In genomic region chr2:64641585-64641984, GRCh38 we compare ENCODE assay signal across 1 cellular context.
TF ChIP-seq lines count a peak whose summit lies in the region.

No MANE protein-coding gene starts in this region.

TF ChIP-seq in K562, 482 proteins besides CTCF, POLR2A, EP300 and RAD21 (continued from another document and continues in another):
- no peak for TF ChIP-seq BHLHE40 (IDR thresholded peaks at IDR 0.05; ENCODE audit: low read length)
- TF ChIP-seq CUX1 (CRISPR knock-in tag; IDR thresholded peaks at IDR 0.05), result no peak
- TF ChIP-seq CHCHD3 (CRISPR knock-in tag; IDR thresholded peaks at IDR 0.05), result no peak
- TF ChIP-seq THRA (IDR thresholded peaks at IDR 0.05), result no peak
- no peak for TF ChIP-seq RFX5 (IDR thresholded peaks at IDR 0.05; ENCODE audit: low read depth, low read length)
- no peak for TF ChIP-seq ZNF57 (CRISPR knock-in tag; IDR thresholded peaks at IDR 0.05)
- no peak for TF ChIP-seq NR4A1 (CRISPR knock-in tag; IDR thresholded peaks at IDR 0.05)
- no peak for TF ChIP-seq NR4A1 (tag; IDR thresholded peaks at IDR 0.05)
- TF ChIP-seq ZNF384 (IDR thresholded peaks at IDR 0.05; ENCODE audit: low read depth, low read length), result no peak
- TF ChIP-seq ZNF197 (CRISPR knock-in tag; IDR thresholded peaks at IDR 0.05; ENCODE audit: low read depth), result no peak
- TF ChIP-seq ELF1 (tag; IDR thresholded peaks at IDR 0.05), result no peak
- TF ChIP-seq CBX2 (IDR thresholded peaks at IDR 0.05; ENCODE audit: insufficient read depth, low read length, poor library complexity, severe bottlenecking), result no peak
- no peak for TF ChIP-seq HOXB6 (CRISPR knock-in tag; IDR thresholded peaks at IDR 0.05; ENCODE audit: borderline replicate concordance)
- TF ChIP-seq STAT5A (IDR thresholded peaks at IDR 0.05; ENCODE audit: borderline replicate concordance, low read length), result no peak
- TF ChIP-seq CXXC5 (CRISPR knock-in tag; IDR thresholded peaks at IDR 0.05), result peak; percentile 47; the same call in 1 of the 2 replicates
- TF ChIP-seq MEIS2 (IDR thresholded peaks at IDR 0.05; ENCODE audit: partially characterized antibody), result peak; percentile 30
- no peak for TF ChIP-seq ZFP1 (CRISPR knock-in tag; IDR thresholded peaks at IDR 0.05)
- peak in 1 of 2 experiments; percentile 38; a peak in 1 of 4 replicates for TF ChIP-seq RCOR1 (IDR thresholded peaks at IDR 0.05; ENCODE audit: borderline replicate concordance in 1 of 2, low read depth in 2 of 2, low read length in 2 of 2)
- TF ChIP-seq NCOA1 (IDR thresholded peaks at IDR 0.05; ENCODE audit: low read depth), result no peak
- no peak for TF ChIP-seq CC2D1A (IDR thresholded peaks at IDR 0.05)
- TF ChIP-seq MAFK (IDR thresholded peaks at IDR 0.05; ENCODE audit: low read length), result no peak
- no peak for TF ChIP-seq ZNF740 (CRISPR knock-in tag; IDR thresholded peaks at IDR 0.05)
- no peak for TF ChIP-seq ZNF740 (tag; IDR thresholded peaks at IDR 0.05)
- TF ChIP-seq KLF1 (tag; IDR thresholded peaks at IDR 0.05), result no peak
- TF ChIP-seq CBFA2T3 (IDR thresholded peaks at IDR 0.05), result peak; percentile 51
- no peak for TF ChIP-seq ATF1 (CRISPR knock-in tag; IDR thresholded peaks at IDR 0.05)
- TF ChIP-seq ATF1 (tag; IDR thresholded peaks at IDR 0.05), result no peak
- no peak for TF ChIP-seq GABPB1 (CRISPR knock-in tag; IDR thresholded peaks at IDR 0.05)
- no peak for TF ChIP-seq NCOA4 (IDR thresholded peaks at IDR 0.05; ENCODE audit: partially characterized antibody)
- TF ChIP-seq ARID1B (IDR thresholded peaks at IDR 0.05), result no peak
- TF ChIP-seq SMAD2 (IDR thresholded peaks at IDR 0.05; ENCODE audit: low read depth, low read length), result no peak
- 0 out of 2 replicates have a peak, but pooled peaks have one; percentile 33 for TF ChIP-seq TCF3 (CRISPR knock-in tag; IDR thresholded peaks at IDR 0.05)
- TF ChIP-seq TSC22D4 (tag; IDR thresholded peaks at IDR 0.05), result no peak
- TF ChIP-seq E2F1 (CRISPR knock-in tag; IDR thresholded peaks at IDR 0.05), result no peak
- TF ChIP-seq PRPF4 (IDR thresholded peaks at IDR 0.05; ENCODE audit: insufficient read depth, low read depth, low read length, poor library complexity, severe bottlenecking), result no peak
- TF ChIP-seq RBFOX2 (IDR thresholded peaks at IDR 0.05; ENCODE audit: low read depth, low read length), result no peak
- TF ChIP-seq HSF4 (CRISPR knock-in tag; IDR thresholded peaks at IDR 0.05; ENCODE audit: borderline replicate concordance), result no peak
- TF ChIP-seq MTA1 (IDR thresholded peaks at IDR 0.05; ENCODE audit: borderline replicate concordance), result no peak
- no peak for TF ChIP-seq E2F3 (CRISPR knock-in tag; IDR thresholded peaks at IDR 0.05)
- no peak for TF ChIP-seq SREBF1 (IDR thresholded peaks at IDR 0.05; ENCODE audit: borderline replicate concordance, low read depth, low read length)
- no peak for TF ChIP-seq SNIP1 (IDR thresholded peaks at IDR 0.05; ENCODE audit: low read depth)
- TF ChIP-seq BRCA1 (IDR thresholded peaks at IDR 0.05), result no peak
- TF ChIP-seq BRCA1 (CRISPR knock-in tag; IDR thresholded peaks at IDR 0.05), result no peak
- TF ChIP-seq ETV5 (CRISPR knock-in tag; IDR thresholded peaks at IDR 0.05; ENCODE audit: low read depth), result no peak
- no peak for TF ChIP-seq ZC3H11A (IDR thresholded peaks at IDR 0.05; ENCODE audit: low read depth, low read length)
- no peak for TF ChIP-seq ID3 (CRISPR knock-in tag; IDR thresholded peaks at IDR 0.05)
- TF ChIP-seq ID3 (tag; IDR thresholded peaks at IDR 0.05), result peak; percentile 31; the same call in 1 of the 2 replicates
- TF ChIP-seq ZNF224 (CRISPR knock-in tag; IDR thresholded peaks at IDR 0.05), result no peak
- no peak for TF ChIP-seq RAD51 (IDR thresholded peaks at IDR 0.05; ENCODE audit: borderline replicate concordance, low read depth)
- TF ChIP-seq ATF7 (IDR thresholded peaks at IDR 0.05), result no peak
- no peak for TF ChIP-seq E2F6 (IDR thresholded peaks at IDR 0.05; ENCODE audit: borderline replicate concordance in 1 of 2, extremely low read depth in 1 of 2, insufficient read depth in 1 of 2, insufficient read length in 1 of 2, low read depth in 1 of 2, low read length in 1 of 2, poor library complexity in 1 of 2, severe bottlenecking in 1 of 2)
- 0 out of 4 replicates have a peak, but pooled peaks of 1 of the 2 experiments have one; percentile 22 for TF ChIP-seq UBTF (IDR thresholded peaks at IDR 0.05; ENCODE audit: borderline replicate concordance in 1 of 2, low read depth in 2 of 2, low read length in 2 of 2)
- no peak for TF ChIP-seq CBX1 (IDR thresholded peaks at IDR 0.05; ENCODE audit: low read depth)
- no peak for TF ChIP-seq EWSR1 (IDR thresholded peaks at IDR 0.05; ENCODE audit: borderline replicate concordance, low read depth, partially characterized antibody)
- TF ChIP-seq ATF3 (IDR thresholded peaks at IDR 0.05), result no peak
- no peak for TF ChIP-seq ATF3 (CRISPR knock-in tag; conservative IDR thresholded peaks at IDR 0.05)
- TF ChIP-seq CTBP1 (IDR thresholded peaks at IDR 0.05; ENCODE audit: borderline replicate concordance), result peak; percentile 74; the same call in 1 of the 2 replicates
- no peak for TF ChIP-seq TEAD2 (tag; IDR thresholded peaks at IDR 0.05)
- TF ChIP-seq ZSCAN29 (IDR thresholded peaks at IDR 0.05), result no peak
- TF ChIP-seq NBN (IDR thresholded peaks at IDR 0.05; ENCODE audit: low read depth), result no peak
- TF ChIP-seq ZNF143 (CRISPR knock-in tag; IDR thresholded peaks at IDR 0.05), result no peak
- no peak for TF ChIP-seq ZNF586 (CRISPR knock-in tag; conservative IDR thresholded peaks at IDR 0.05)
- no peak for TF ChIP-seq GTF2E2 (tag; IDR thresholded peaks at IDR 0.05)
- TF ChIP-seq LCOR (CRISPR knock-in tag; IDR thresholded peaks at IDR 0.05), result no peak
- no peak for TF ChIP-seq ZSCAN32 (CRISPR knock-in tag; IDR thresholded peaks at IDR 0.05)
- no peak for TF ChIP-seq PRMT5 (CRISPR knock-in tag; IDR thresholded peaks at IDR 0.05)
- no peak for TF ChIP-seq ZNF79 (CRISPR knock-in tag; IDR thresholded peaks at IDR 0.05; ENCODE audit: low read depth)
- TF ChIP-seq MNT (conservative IDR thresholded peaks at IDR 0.05), result no peak
